ENCODE assay signal across 14 cellular contexts in the genomic region with DNA sequence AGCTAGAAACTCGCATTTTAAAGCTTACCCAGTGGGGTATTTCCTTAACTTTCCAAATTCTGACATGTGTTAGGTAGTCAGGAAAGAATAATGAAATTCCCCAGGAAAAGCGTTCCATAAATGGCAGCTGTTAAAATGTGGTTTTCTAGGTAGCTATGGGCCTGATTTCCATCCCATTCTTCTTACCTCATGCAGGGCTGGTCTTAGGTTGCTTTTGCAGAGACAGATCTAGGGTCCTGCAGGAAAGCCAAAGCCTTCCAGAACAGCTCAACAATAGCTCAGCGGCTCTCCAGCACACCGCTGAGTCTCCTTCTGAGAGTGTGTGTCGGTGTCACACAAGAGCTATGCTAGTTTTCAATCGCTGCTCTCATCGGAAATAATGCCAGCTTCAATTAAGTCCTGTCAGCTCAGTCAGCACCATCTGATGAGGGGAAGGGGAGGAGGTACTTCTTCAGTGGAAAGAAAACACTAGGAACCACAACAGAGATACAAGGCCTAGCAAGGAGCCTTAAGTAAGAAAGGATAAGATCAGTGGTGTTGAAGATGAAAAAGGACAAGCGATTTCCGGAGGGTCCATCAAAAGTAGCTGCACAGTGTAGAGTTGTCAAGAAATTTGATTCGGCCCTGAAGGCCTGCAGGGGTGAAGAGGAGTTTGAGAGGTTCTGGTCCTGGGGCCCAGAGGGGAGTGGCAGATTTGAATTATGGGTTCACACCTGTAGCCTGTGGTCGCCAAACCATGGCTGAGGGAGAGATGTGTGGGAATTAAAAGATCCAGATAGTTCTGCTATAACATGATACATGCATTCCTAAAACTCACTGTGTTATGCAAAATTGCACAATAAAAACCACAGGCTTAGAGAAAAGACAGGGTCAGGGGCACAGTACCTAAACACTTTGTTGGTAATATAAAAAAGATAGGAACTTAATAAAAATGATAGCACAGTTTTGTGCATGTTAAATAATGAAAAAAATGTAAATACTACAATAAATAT.
DNase-seq lines count a peak whose midpoint lies in the region; ATAC-seq, FAIRE-seq and TF ChIP-seq lines count a peak whose summit lies in the region.
"Had no signal": no experiment of that assay in that cellular context is flagged by ENCODE, and none has a peak within 500 bp of the region (broad histone marks: within the 10 kb centered on the region; RNA-seq: fewer than 3 reads in every experiment).

No MANE protein-coding gene starts in this region.

- intact Hi-C loops in MCF 10A (cut with micrococcal nuclease): loop anchor here (10.0 kb wide), 1 partner anchor 70 kb away; no protein-coding TSS in a partner anchor
- intact Hi-C loops in breast epithelium (cut with DNase I; ENCODE audit: low total_unique reads): no loop called here

- H3K4me3 Mint-ChIP-seq in MCF 10A (ENCODE audit: unreplicated experiment) (peak overlapping the region; percentile 4), WTC11 (no peak overlapping the region), type B pancreatic cell (no peak overlapping the region)

- H3K27ac Mint-ChIP-seq in MCF 10A (ENCODE audit: low read depth, unreplicated experiment) (no peak overlapping the region), WTC11 (peak overlapping the region; percentile 85), type B pancreatic cell (peak overlapping the region; percentile 28)
- H3K27ac Mint-ChIP-seq in activated naive CD4-positive, alpha-beta T cell treated with anti-CD3 and anti-CD28 coated beads, Interleukin-2, amount 50 U/mL, for 72 hours: peak overlapping the region in 1 of 2 donors; percentile 3

- CTCF ChIA-PET in MCF 10A (lab: Yijun Ruan, JAX): interaction anchor here (0.6 kb wide), 1 partner anchor 85 kb away, joined by 3 read pairs; no protein-coding TSS in a partner anchor
- CTCF ChIA-PET in WTC11 (lab: Charles Lee): interaction anchor here (0.9 to 1.3 kb wide), 3 partner anchors 14 to 79 kb away, joined by 4 to 5 read pairs (median 5); no protein-coding TSS in a partner anchor

- no peaks in the 10 kb centered on the region for H3K4me1 ChIP-seq in breast epithelium

- ATAC-seq in WTC11: peak; percentile 79
- no peak for ATAC-seq in activated naive CD4-positive, alpha-beta T cell treated with anti-CD3 and anti-CD28 coated beads, Interleukin-2, amount 50 U/mL, for 72 hours
- no peak for ATAC-seq in GM19351 (IDR thresholded peaks at IDR 0.05; ENCODE audit: unreplicated experiment)
- ATAC-seq: left cardiac atrium; naive thymus-derived CD4-positive, alpha-beta T cell had no signal

- H3K4me1 Mint-ChIP-seq in MCF 10A (ENCODE audit: insufficient read depth, unreplicated experiment) (peaks cover 28% of the 10 kb centered on the region), WTC11 (peaks cover 56% of the 10 kb centered on the region), type B pancreatic cell (ENCODE audit: unreplicated experiment) (peaks cover 48% of the 10 kb centered on the region)

- H3K27me3 Mint-ChIP-seq in MCF 10A (ENCODE audit: insufficient read depth, unreplicated experiment) (no peaks in the 10 kb centered on the region), WTC11 (ENCODE audit: low read depth) (peaks cover 3% of the 10 kb centered on the region; the same call in 1 of the 2 replicates), type B pancreatic cell (no peaks in the 10 kb centered on the region)

- H3K27me3 ChIP-seq in breast epithelium: no peaks in the 10 kb centered on the region

- TF ChIP-seq POLR2A in breast epithelium (IDR thresholded peaks at IDR 0.05) (no peak), GM12892 (IDR thresholded peaks at IDR 0.05; ENCODE audit: low read depth, low read length) (no peak)

- H3K36me3 ChIP-seq in breast epithelium: no peaks in the 10 kb centered on the region

- POLR2A ChIA-PET in MCF 10A (lab: Yijun Ruan, JAX): interaction anchor here (0.9 to 2.7 kb wide), 3 partner anchors 18 to 30 kb away, joined by 3 to 8 read pairs (median 3); no protein-coding TSS in a partner anchor
- POLR2A ChIA-PET in WTC11 (lab: Charles Lee): interaction anchor here (1.5 kb wide), 1 partner anchor 22 kb away, joined by 3 read pairs; no protein-coding TSS in a partner anchor

- DNase-seq in MCF 10A (ENCODE audit: unreplicated experiment): peak; percentile 69
- no peak for DNase-seq in breast epithelium (ENCODE audit: low spot score in 2 of 2)
- DNase-seq in WTC11 (ENCODE audit: low spot score): no peak
- DNase-seq in fibroblast of villous mesenchyme (ENCODE audit: low read depth): peak; percentile 84
- no peak for DNase-seq in type B pancreatic cell (ENCODE audit: extremely low spot score, unreplicated experiment)
- DNase-seq in GM12892 (ENCODE audit: insufficient read length): no peak
- no peak for DNase-seq in activated naive CD4-positive, alpha-beta T cell treated with anti-CD3 and anti-CD28 coated beads, Interleukin-2, amount 50 U/mL, for 72 hours (ENCODE audit: low spot score in 2 of 2)
- DNase-seq: activated CD4-positive, CD25-positive, alpha-beta regulatory T cell treated with anti-CD3 and anti-CD28 coated beads, Interleukin-2, amount 50 U/mL, for 72 hours; left cardiac atrium; naive thymus-derived CD4-positive, alpha-beta T cell; NCI-H1048; NCI-H526 had no signal

- no peak for TF ChIP-seq CTCF in MCF 10A (IDR thresholded peaks at IDR 0.05; ENCODE audit: unreplicated experiment)
- no peak for TF ChIP-seq CTCF in breast epithelium (IDR thresholded peaks at IDR 0.05)
- TF ChIP-seq CTCF in WTC11 (IDR thresholded peaks at IDR 0.05): no peak
- no peak for TF ChIP-seq CTCF in fibroblast of villous mesenchyme (IDR thresholded peaks at IDR 0.05; ENCODE audit: insufficient read depth, low read depth, low read length)
- TF ChIP-seq CTCF in type B pancreatic cell (conservative IDR thresholded peaks at IDR 0.05): no peak

- no TSS peak for BruUV-seq in MCF 10A (replicated peaks; lab: Mats Ljungman, UMichigan)

- H3K27ac ChIP-seq in breast epithelium: no peak overlapping the region

- H3K4me3 ChIP-seq in breast epithelium (no peak overlapping the region), fibroblast of villous mesenchyme (ENCODE audit: low read depth, low read length) (no peak overlapping the region)

- FAIRE-seq in GM12892 (lab: Jason Lieb, UNC): no peak
- FAIRE-seq: frontal cortex had no signal

- no peaks in the 10 kb centered on the region for H3K9me3 ChIP-seq in breast epithelium

- no peaks in the 10 kb centered on the region for H3K9me3 Mint-ChIP-seq in MCF 10A (ENCODE audit: unreplicated experiment)
- H3K9me3 Mint-ChIP-seq in WTC11: peaks cover 30% of the 10 kb centered on the region
- peaks cover 16% of the 10 kb centered on the region for H3K9me3 Mint-ChIP-seq in type B pancreatic cell
- peaks cover 9 to 12% of the 10 kb centered on the region in 2 donors for H3K9me3 Mint-ChIP-seq in activated naive CD4-positive, alpha-beta T cell treated with anti-CD3 and anti-CD28 coated beads, Interleukin-2, amount 50 U/mL, for 72 hours

- H3K36me3 Mint-ChIP-seq in MCF 10A (ENCODE audit: insufficient read depth, unreplicated experiment) (no peaks in the 10 kb centered on the region), WTC11 (peaks cover 19% of the 10 kb centered on the region), type B pancreatic cell (no peaks in the 10 kb centered on the region)
- peaks cover 0 to 26% of the 10 kb centered on the region in 2 donors for H3K36me3 Mint-ChIP-seq in activated naive CD4-positive, alpha-beta T cell treated with anti-CD3 and anti-CD28 coated beads, Interleukin-2, amount 50 U/mL, for 72 hours

TF ChIP-seq in WTC11, 78 proteins besides CTCF, POLR2A, EP300 and RAD21:
- TF ChIP-seq, protein P1, sequence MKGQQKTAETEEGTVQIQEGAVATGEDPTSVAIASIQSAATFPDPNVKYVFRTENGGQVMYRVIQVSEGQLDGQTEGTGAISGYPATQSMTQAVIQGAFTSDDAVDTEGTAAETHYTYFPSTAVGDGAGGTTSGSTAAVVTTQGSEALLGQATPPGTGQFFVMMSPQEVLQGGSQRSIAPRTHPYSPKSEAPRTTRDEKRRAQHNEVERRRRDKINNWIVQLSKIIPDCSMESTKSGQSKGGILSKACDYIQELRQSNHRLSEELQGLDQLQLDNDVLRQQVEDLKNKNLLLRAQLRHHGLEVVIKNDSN (CRISPR knock-in tag; IDR thresholded peaks at IDR 0.05): no peak
- TF ChIP-seq, protein P2, sequence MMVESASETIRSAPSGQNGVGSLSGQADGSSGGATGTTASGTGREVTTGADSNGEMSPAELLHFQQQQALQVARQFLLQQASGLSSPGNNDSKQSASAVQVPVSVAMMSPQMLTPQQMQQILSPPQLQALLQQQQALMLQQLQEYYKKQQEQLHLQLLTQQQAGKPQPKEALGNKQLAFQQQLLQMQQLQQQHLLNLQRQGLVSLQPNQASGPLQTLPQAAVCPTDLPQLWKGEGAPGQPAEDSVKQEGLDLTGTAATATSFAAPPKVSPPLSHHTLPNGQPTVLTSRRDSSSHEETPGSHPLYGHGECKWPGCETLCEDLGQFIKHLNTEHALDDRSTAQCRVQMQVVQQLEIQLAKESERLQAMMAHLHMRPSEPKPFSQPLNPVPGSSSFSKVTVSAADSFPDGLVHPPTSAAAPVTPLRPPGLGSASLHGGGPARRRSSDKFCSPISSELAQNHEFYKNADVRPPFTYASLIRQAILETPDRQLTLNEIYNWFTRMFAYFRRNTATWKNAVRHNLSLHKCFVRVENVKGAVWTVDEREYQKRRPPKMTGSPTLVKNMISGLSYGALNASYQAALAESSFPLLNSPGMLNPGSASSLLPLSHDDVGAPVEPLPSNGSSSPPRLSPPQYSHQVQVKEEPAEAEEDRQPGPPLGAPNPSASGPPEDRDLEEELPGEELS (CRISPR knock-in tag; IDR thresholded peaks at IDR 0.05): no peak
- TF ChIP-seq ZNF423 (CRISPR knock-in tag; IDR thresholded peaks at IDR 0.05) (peak; percentile 54; the same call in 1 of the 2 replicates), MXD4 (CRISPR knock-in tag; IDR thresholded peaks at IDR 0.05; ENCODE audit: borderline replicate concordance) (0 out of 2 replicates have a peak, but pooled peaks have one; percentile 56), TEAD1 (CRISPR knock-in tag; IDR thresholded peaks at IDR 0.05) (0 out of 2 replicates have a peak, but pooled peaks have one; percentile 13), CREM (CRISPR knock-in tag; IDR thresholded peaks at IDR 0.05) (0 out of 2 replicates have a peak, but pooled peaks have one; percentile 14)

Comparison
In these comparisons a context has a peak if more than half of its experiments do, and no peak if none do; other contexts are left out.
1. DNase-seq: peak in MCF 10A (single experiment) and fibroblast of villous mesenchyme (single experiment); none in breast epithelium (0 of 2), WTC11 (single experiment), type B pancreatic cell (single experiment), GM12892 (single experiment) and activated naive CD4-positive, alpha-beta T cell treated with anti-CD3 and anti-CD28 coated beads, Interleukin-2, amount 50 U/mL, for 72 hours (0 of 2).